ENCODE assay signal across 8 cellular contexts in the genomic region with DNA sequence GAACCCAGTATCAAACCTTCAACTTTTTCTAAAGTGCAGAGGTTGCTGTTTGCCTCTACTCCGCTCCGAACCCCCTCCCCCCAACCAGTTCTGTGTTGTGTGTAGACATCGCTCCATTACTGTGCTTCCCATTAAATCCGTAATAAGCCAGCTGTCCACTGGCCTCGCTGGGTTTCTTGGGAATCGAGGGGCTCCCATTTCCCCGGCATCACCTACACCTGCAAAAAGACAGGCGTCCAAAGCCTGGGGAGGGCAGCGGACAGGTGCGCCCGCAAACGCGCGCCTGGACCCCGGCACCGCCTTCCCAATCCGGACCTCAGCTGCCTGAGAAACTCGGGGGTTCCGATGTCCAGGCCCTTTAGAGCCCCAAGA. TPM values are rescaled to one million over a fixed set of nuclear protein-coding genes. Genes with fewer than 3 reads are reported as not detected.
A peak's percentile ranks its signal among the peaks of the same experiment; 100 is the strongest.
DNase-seq lines count a peak whose midpoint lies in the region; ATAC-seq and TF ChIP-seq lines count a peak whose summit lies in the region.

No MANE protein-coding gene starts in this region.

- WGBS in hepatocyte (ENCODE audit: low lambda C conversion rate, missing lambda C conversion rate) = under 1% methylated on average over 19 of the region's 19 CpGs
- WGBS in spleen, 5 donors = 0 to 3% (median 1%) methylated on average over 8 to 19 of the region's 19 CpGs

- no peaks in the 10 kb centered on the region for H3K27me3 ChIP-seq in hepatocyte
- peaks cover 0 to 37% (median 11%) of the 10 kb centered on the region in 7 donors for H3K27me3 ChIP-seq in spleen (replicated peaks in 1 of 7)

- H3K9me3 ChIP-seq in hepatocyte (ENCODE audit: low read depth) (no peaks in the 10 kb centered on the region), spleen (no peaks in the 10 kb centered on the region)

- no peak for TF ChIP-seq POLR2A in spleen (IDR thresholded peaks at IDR 0.05)

- H3K9me2 ChIP-seq in hepatocyte (replicated peaks; ENCODE audit: insufficient read depth) = no peaks in the 10 kb centered on the region

- peak overlapping the region; percentile 90 for H3K4me2 ChIP-seq in hepatocyte

- DNase-seq in stimulated activated naive CD8-positive, alpha-beta T cell treated with anti-CD3 and anti-CD28 coated beads, Interleukin-15, Interleukin-2, amounts not matched to agents 100 U/mL and 50 U/mL, for 24 hours = no peak
- DNase-seq in SW480 (ENCODE audit: low spot score) = peak; percentile 29
- peak; percentile 13 for DNase-seq in hepatocyte (ENCODE audit: low spot score)
- no peak for DNase-seq in spleen
- DNase-seq in NCI-H510A treated with DMSO at 0.1 percent for 48 hours (lab: John Stamatoyannopoulos, UW) = no peak
- no peak for DNase-seq in NCI-H2029 (lab: John Stamatoyannopoulos, UW)

- no peak for TF ChIP-seq CTCF in hepatocyte (IDR thresholded peaks at IDR 0.05; ENCODE audit: poor library complexity)
- TF ChIP-seq CTCF in spleen (IDR thresholded peaks at IDR 0.05 in 8 of 11, conservative IDR thresholded peaks at IDR 0.05 in 3 of 11) = no peak

- intact Hi-C loops in spleen (cut with DNase I; ENCODE audit: low total_unique reads) = no loop called here

- no peak overlapping the region for H3K27ac ChIP-seq in hepatocyte
- no peak overlapping the region for H3K27ac ChIP-seq in spleen

- peaks cover 23% of the 10 kb centered on the region for H3K79me2 ChIP-seq in hepatocyte

- H3K4me1 ChIP-seq in hepatocyte (ENCODE audit: insufficient read depth) (peaks cover 3% of the 10 kb centered on the region), spleen (peaks cover 8 to 24% (median 16%) of the 10 kb centered on the region in 6 donors)

- H3K27ac Mint-ChIP-seq in stimulated activated naive CD8-positive, alpha-beta T cell treated with anti-CD3 and anti-CD28 coated beads, Interleukin-15, Interleukin-2, amounts not matched to agents 100 ng/mL and 50 ng/mL, for 24 hours = no peak overlapping the region

- peak overlapping the region; percentile 51 for H2AFZ ChIP-seq in hepatocyte

- peaks cover 32% of the 10 kb centered on the region for H3K27me3 Mint-ChIP-seq in stimulated activated naive CD8-positive, alpha-beta T cell treated with anti-CD3 and anti-CD28 coated beads, Interleukin-15, Interleukin-2, amounts not matched to agents 100 ng/mL and 50 ng/mL, for 24 hours

- H3K9me3 Mint-ChIP-seq in stimulated activated naive CD8-positive, alpha-beta T cell treated with anti-CD3 and anti-CD28 coated beads, Interleukin-15, Interleukin-2, amounts not matched to agents 100 ng/mL and 50 ng/mL, for 24 hours = no peaks in the 10 kb centered on the region

- H4K20me1 ChIP-seq in hepatocyte (ENCODE audit: insufficient read depth, poor library complexity, severe bottlenecking) = no peaks in the 10 kb centered on the region

- ATAC-seq in stimulated activated naive CD8-positive, alpha-beta T cell treated with anti-CD3 and anti-CD28 coated beads, Interleukin-15, Interleukin-2, amounts not matched to agents 100 U/mL and 50 U/mL, for 24 hours = no peak
- no peak for ATAC-seq in GM18519 (IDR thresholded peaks at IDR 0.05; ENCODE audit: low FRiP score, unreplicated experiment)

- H3K4me3 ChIP-seq in hepatocyte (peak overlapping the region; percentile 41), spleen (peak overlapping the region; percentile 61 to 92 (median 78))

- peaks cover 16% of the 10 kb centered on the region for H3K4me1 Mint-ChIP-seq in stimulated activated naive CD8-positive, alpha-beta T cell treated with anti-CD3 and anti-CD28 coated beads, Interleukin-15, Interleukin-2, amounts not matched to agents 100 ng/mL and 50 ng/mL, for 24 hours (ENCODE audit: low read depth)

- H3K36me3 Mint-ChIP-seq in stimulated activated naive CD8-positive, alpha-beta T cell treated with anti-CD3 and anti-CD28 coated beads, Interleukin-15, Interleukin-2, amounts not matched to agents 100 ng/mL and 50 ng/mL, for 24 hours (ENCODE audit: low read depth) = no peaks in the 10 kb centered on the region

- H3K36me3 ChIP-seq in hepatocyte (replicated peaks; ENCODE audit: insufficient read depth, low read depth) (no peaks in the 10 kb centered on the region), spleen (no peaks in the 10 kb centered on the region)

- peak overlapping the region; percentile 81 for H3K4me3 Mint-ChIP-seq in stimulated activated naive CD8-positive, alpha-beta T cell treated with anti-CD3 and anti-CD28 coated beads, Interleukin-15, Interleukin-2, amounts not matched to agents 100 ng/mL and 50 ng/mL, for 24 hours

RNA-seq across cellular contexts. Expression of a gene that starts 0.6 kb away (rescaled TPM):
- total RNA-seq in hepatocyte (5.3 and 6.6 TPM in 2 replicates), spleen (1 to 10 TPM; 1.0 to 5.7 (median 2.3) TPM)
- polyA plus RNA-seq in hepatocyte (0.68 and 2.2 TPM in 2 replicates), spleen (under 1 TPM; 0.26 to 0.62 (median 0.39) TPM)

Comparison
In these comparisons a context has a peak if more than half of its experiments do, and no peak if none do; other contexts are left out.
1. DNase-seq: peak in SW480 (single experiment) and hepatocyte (single experiment); none in stimulated activated naive CD8-positive, alpha-beta T cell treated with anti-CD3 and anti-CD28 coated beads, Interleukin-15, Interleukin-2, amounts not matched to agents 100 U/mL and 50 U/mL, for 24 hours (single experiment), spleen (single experiment), NCI-H510A treated with DMSO at 0.1 percent for 48 hours (single experiment) and NCI-H2029 (single experiment).